2 cellular contexts compared by ENCODE assay signal in the genomic region with DNA sequence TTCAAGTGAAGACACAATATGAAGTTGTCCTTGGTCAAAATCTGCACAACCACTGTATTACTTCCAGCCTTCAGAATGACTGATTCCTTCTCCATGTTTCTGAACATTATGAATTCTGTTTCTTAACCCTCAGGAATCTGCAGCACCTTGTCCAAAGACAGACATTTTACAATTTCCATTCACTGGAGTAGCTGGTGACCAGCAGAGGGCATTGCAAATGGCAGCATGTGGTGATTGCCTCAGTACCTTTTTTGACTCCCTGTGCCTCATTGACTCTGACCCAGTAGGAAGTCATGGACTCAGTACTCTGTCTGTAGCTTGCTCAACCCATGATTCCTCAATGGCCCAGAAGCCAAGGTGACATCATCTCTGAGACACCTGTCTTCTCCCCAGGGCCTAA.
TF ChIP-seq lines count a peak whose summit lies in the region.

No MANE protein-coding gene starts in this region.

TF ChIP-seq in SK-N-SH, 30 proteins besides CTCF, POLR2A, EP300 and RAD21:
- TF ChIP-seq, protein P1, sequence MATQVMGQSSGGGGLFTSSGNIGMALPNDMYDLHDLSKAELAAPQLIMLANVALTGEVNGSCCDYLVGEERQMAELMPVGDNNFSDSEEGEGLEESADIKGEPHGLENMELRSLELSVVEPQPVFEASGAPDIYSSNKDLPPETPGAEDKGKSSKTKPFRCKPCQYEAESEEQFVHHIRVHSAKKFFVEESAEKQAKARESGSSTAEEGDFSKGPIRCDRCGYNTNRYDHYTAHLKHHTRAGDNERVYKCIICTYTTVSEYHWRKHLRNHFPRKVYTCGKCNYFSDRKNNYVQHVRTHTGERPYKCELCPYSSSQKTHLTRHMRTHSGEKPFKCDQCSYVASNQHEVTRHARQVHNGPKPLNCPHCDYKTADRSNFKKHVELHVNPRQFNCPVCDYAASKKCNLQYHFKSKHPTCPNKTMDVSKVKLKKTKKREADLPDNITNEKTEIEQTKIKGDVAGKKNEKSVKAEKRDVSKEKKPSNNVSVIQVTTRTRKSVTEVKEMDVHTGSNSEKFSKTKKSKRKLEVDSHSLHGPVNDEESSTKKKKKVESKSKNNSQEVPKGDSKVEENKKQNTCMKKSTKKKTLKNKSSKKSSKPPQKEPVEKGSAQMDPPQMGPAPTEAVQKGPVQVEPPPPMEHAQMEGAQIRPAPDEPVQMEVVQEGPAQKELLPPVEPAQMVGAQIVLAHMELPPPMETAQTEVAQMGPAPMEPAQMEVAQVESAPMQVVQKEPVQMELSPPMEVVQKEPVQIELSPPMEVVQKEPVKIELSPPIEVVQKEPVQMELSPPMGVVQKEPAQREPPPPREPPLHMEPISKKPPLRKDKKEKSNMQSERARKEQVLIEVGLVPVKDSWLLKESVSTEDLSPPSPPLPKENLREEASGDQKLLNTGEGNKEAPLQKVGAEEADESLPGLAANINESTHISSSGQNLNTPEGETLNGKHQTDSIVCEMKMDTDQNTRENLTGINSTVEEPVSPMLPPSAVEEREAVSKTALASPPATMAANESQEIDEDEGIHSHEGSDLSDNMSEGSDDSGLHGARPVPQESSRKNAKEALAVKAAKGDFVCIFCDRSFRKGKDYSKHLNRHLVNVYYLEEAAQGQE (IDR thresholded peaks at IDR 0.05; ENCODE audit: low read depth, low read length) = no peak
- TF ChIP-seq TEAD4 (IDR thresholded peaks at IDR 0.05; ENCODE audit: borderline replicate concordance, insufficient read depth) = no peak
- TF ChIP-seq MEF2A (IDR thresholded peaks at IDR 0.05; ENCODE audit: borderline replicate concordance, low read depth) = no peak
- TF ChIP-seq FOSL2 (IDR thresholded peaks at IDR 0.05; ENCODE audit: borderline replicate concordance, low read depth) = no peak
TF ChIP-seq in SK-N-SH: peak in this region for 0.

TF ChIP-seq in SK-N-SH treated with all-trans-retinoic acid at 6 μM for 48 hours, 23 proteins besides CTCF, POLR2A, EP300 and RAD21 (continued from another document):
- TF ChIP-seq TSHZ2 (CRISPR knock-in tag; IDR thresholded peaks at IDR 0.05) = no peak
- TF ChIP-seq ZNF565 (CRISPR knock-in tag; conservative IDR thresholded peaks at IDR 0.05; ENCODE audit: low read depth) = no peak
- no peak for TF ChIP-seq PPARA (CRISPR knock-in tag; IDR thresholded peaks at IDR 0.05; ENCODE audit: borderline replicate concordance)
- TF ChIP-seq ZFP30 (CRISPR knock-in tag; IDR thresholded peaks at IDR 0.05) = no peak
- TF ChIP-seq, protein P2, sequence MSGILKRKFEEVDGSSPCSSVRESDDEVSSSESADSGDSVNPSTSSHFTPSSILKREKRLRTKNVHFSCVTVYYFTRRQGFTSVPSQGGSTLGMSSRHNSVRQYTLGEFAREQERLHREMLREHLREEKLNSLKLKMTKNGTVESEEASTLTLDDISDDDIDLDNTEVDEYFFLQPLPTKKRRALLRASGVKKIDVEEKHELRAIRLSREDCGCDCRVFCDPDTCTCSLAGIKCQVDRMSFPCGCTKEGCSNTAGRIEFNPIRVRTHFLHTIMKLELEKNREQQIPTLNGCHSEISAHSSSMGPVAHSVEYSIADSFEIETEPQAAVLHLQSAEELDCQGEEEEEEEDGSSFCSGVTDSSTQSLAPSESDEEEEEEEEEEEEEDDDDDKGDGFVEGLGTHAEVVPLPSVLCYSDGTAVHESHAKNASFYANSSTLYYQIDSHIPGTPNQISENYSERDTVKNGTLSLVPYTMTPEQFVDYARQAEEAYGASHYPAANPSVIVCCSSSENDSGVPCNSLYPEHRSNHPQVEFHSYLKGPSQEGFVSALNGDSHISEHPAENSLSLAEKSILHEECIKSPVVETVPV (CRISPR knock-in tag; IDR thresholded peaks at IDR 0.05) = no peak
- TF ChIP-seq, protein P3, sequence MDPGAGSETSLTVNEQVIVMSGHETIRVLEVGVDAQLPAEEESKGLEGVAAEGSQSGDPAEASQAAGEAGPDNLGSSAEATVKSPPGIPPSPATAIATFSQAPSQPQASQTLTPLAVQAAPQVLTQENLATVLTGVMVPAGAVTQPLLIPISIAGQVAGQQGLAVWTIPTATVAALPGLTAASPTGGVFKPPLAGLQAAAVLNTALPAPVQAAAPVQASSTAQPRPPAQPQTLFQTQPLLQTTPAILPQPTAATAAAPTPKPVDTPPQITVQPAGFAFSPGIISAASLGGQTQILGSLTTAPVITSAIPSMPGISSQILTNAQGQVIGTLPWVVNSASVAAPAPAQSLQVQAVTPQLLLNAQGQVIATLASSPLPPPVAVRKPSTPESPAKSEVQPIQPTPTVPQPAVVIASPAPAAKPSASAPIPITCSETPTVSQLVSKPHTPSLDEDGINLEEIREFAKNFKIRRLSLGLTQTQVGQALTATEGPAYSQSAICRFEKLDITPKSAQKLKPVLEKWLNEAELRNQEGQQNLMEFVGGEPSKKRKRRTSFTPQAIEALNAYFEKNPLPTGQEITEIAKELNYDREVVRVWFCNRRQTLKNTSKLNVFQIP (CRISPR knock-in tag; IDR thresholded peaks at IDR 0.05; ENCODE audit: borderline replicate concordance, low read depth) = no peak
- TF ChIP-seq ZNF70 (CRISPR knock-in tag; IDR thresholded peaks at IDR 0.05) = no peak
- TF ChIP-seq CREB5 (CRISPR knock-in tag; IDR thresholded peaks at IDR 0.05; ENCODE audit: low read depth) = no peak
- TF ChIP-seq ESRRG (CRISPR knock-in tag; IDR thresholded peaks at IDR 0.05) = no peak
- TF ChIP-seq ARNTL (CRISPR knock-in tag; IDR thresholded peaks at IDR 0.05; ENCODE audit: borderline replicate concordance, low read depth) = no peak
- TF ChIP-seq ISL1 (CRISPR knock-in tag; IDR thresholded peaks at IDR 0.05) = no peak
- TF ChIP-seq ZNF8 (CRISPR knock-in tag; IDR thresholded peaks at IDR 0.05) = no peak
- no peak for TF ChIP-seq PATZ1 (CRISPR knock-in tag; IDR thresholded peaks at IDR 0.05; ENCODE audit: borderline replicate concordance)
- TF ChIP-seq RARB (CRISPR knock-in tag; IDR thresholded peaks at IDR 0.05) = no peak
- no peak for TF ChIP-seq SNAI2 (CRISPR knock-in tag; IDR thresholded peaks at IDR 0.05)
- no peak for TF ChIP-seq TOX (CRISPR knock-in tag; IDR thresholded peaks at IDR 0.05; ENCODE audit: borderline replicate concordance)
